12 cellular contexts compared by ENCODE assay signal in the genomic region with DNA sequence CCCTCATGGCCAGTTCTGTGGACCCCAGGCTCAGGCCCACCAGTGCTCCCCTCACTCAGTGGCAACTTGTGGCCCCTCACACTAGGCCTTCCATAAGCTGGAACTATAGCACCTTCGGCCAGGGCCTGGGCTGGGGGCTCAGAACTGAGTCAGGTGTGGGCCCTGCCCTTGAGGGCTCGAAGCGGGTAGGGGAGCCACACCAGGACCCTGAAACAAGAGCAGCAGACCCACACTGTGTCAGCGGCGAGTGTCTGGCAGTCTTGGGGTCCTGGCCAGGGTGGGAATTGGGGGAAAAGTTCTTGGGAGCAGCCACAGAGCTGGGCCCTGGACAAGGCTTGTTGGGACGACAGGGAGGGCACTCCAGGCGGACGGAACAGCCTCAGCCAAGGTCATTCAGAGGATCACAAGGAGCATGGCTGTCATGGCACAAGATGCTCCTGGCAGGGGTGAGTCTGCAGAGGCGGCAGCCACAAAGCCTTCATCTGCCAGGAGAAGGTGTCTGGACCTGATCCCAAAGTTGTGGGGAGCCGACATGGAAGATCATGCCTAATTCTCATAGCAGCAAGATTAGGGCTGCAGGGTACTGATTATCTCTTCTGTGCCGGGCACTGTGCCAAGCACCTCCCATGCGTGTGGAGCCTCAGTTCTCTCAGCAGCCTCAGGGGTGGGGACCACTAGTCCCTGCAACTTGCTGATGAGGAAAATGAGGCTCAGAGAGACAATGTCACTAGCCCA. TPM values are rescaled to one million over a fixed set of nuclear protein-coding genes. Genes with fewer than 3 reads are reported as not detected.
A peak's percentile ranks its signal among the peaks of the same experiment; 100 is the strongest.
DNase-seq lines count a peak whose midpoint lies in the region; ATAC-seq lines count a peak whose summit lies in the region.
"Had no signal": no experiment of that assay in that cellular context is flagged by ENCODE, and none has a peak within 500 bp of the region (broad histone marks: within the 10 kb centered on the region; RNA-seq: fewer than 3 reads in every experiment).

No MANE protein-coding gene starts in this region.

- DNase-seq in NCI-H146 (lab: John Stamatoyannopoulos, UW) (peak; percentile 37), NCI-H146 treated with DMSO at 0.1 percent for 48 hours (lab: John Stamatoyannopoulos, UW; ENCODE audit: unreplicated experiment) (no peak), NCI-H69 (lab: John Stamatoyannopoulos, UW) (peak; percentile 82), ecto neural progenitor cell (ENCODE audit: low spot score) (peak; percentile 35), sciatic nerve (ENCODE audit: low spot score) (peak; percentile 47), UCSD-AML1 (lab: John Stamatoyannopoulos, UW; ENCODE audit: unreplicated experiment) (no peak)
- DNase-seq in stimulated activated CD4-positive, alpha-beta T cell treated with anti-CD3 and anti-CD28 coated beads, Interleukin-1b, Interleukin-23, amount 100 ng/mL, for 48 hours: no peak
- DNase-seq: activated CD4-positive, alpha-beta T cell treated with anti-CD3 and anti-CD28 coated beads, Interleukin-2, amount 10 ng/mL, durations not matched to agents 24 days and 14 days; activated naive CD4-positive, alpha-beta T cell treated with anti-CD3 and anti-CD28 coated beads, Interleukin-2, amount 10 ng/mL, durations not matched to agents 7 days and 5 days; Calu3; SW 1271 had no signal

- ATAC-seq in sciatic nerve: no peak
- ATAC-seq in GM18870 (IDR thresholded peaks at IDR 0.05; ENCODE audit: unreplicated experiment): no peak

- intact Hi-C loops in sciatic nerve (cut with DNase I): no loop called here

RNA-seq across cellular contexts. Expression of gene SHISAL1, which starts 50.7 kb away (rescaled TPM):
- 2.1 TPM for total RNA-seq in sciatic nerve
- total RNA-seq: activated CD4-positive, alpha-beta T cell treated with anti-CD3 and anti-CD28 coated beads, Interleukin-2, amount 10 ng/mL, durations not matched to agents 24 days and 14 days; Calu3 had no signal

Comparison
In these comparisons a context has a peak if more than half of its experiments do, and no peak if none do; other contexts are left out.
1. DNase-seq: peak in NCI-H146 (single experiment), NCI-H69 (single experiment), ecto neural progenitor cell (single experiment) and sciatic nerve (single experiment); none in NCI-H146 treated with DMSO at 0.1 percent for 48 hours (single experiment), stimulated activated CD4-positive, alpha-beta T cell treated with anti-CD3 and anti-CD28 coated beads, Interleukin-1b, Interleukin-23, amount 100 ng/mL, for 48 hours (single experiment) and UCSD-AML1 (single experiment).